In the genomic region with DNA sequence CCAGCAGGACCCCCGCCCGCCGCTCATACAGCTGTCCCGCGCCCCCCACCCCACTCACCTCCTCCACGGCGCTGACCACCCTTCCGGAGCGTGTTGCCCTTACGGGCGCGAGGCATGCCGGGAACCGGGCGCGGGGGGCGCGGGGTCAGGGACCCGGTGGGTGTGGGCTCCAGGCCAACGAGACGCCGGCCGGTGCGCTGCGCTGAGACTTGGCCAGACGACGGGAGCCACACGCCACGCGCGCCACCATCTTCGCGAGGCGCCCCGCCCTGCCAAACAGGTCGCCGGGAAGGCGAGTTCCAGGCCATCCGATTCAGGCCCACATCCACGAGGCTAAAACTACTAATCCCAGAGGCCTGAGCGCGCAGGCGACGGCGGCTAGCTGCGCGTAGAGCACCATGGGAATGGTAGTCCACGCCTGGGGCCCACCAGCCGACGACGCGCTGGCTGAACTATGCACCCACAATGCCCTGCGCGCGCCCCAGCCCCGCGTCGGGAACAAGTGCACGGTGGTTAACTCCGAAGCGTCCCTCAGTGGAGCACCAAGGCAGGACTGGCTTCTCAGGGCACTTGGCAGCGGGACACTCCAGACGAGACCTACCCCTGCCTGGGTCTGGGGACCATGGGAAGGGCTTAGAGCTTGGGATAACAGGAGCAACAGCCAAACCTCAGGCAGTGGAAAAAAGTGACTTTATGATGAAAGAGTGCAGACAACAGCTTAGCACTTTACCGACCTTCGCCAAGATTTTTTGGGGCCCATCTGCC, we compare ENCODE assay signal across 8 cellular contexts. TPM values are rescaled to one million over a fixed set of nuclear protein-coding genes. Genes with fewer than 3 reads are reported as not detected.
DNase-seq lines count a peak whose midpoint lies in the region; ATAC-seq, FAIRE-seq and TF ChIP-seq lines count a peak whose summit lies in the region.

A gene with protein sequence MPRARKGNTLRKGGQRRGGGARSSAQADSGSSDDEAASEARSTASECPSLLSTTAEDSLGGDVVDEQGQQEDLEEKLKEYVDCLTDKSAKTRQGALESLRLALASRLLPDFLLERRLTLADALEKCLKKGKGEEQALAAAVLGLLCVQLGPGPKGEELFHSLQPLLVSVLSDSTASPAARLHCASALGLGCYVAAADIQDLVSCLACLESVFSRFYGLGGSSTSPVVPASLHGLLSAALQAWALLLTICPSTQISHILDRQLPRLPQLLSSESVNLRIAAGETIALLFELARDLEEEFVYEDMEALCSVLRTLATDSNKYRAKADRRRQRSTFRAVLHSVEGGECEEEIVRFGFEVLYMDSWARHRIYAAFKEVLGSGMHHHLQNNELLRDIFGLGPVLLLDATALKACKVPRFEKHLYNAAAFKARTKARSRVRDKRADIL (minus strand): TSS at position 271 of the 765 bp plus-strand sequence. CDS start 155 bp downstream, at position 116.

- no peaks in the 10 kb centered on the region for H3K9me2 ChIP-seq in OCI-LY7 (ENCODE audit: insufficient read depth, low read length)

- peak; percentile 97 for DNase-seq in D721Med (ENCODE audit: insufficient read length, low spot score)
- peak; percentile 94 for DNase-seq in HuH-7.5 (ENCODE audit: low spot score)
- peak; percentile 98 for DNase-seq in OCI-LY7 (ENCODE audit: low spot score)
- peak; percentile 90 for DNase-seq in activated T-cell treated with anti-CD3 and anti-CD28 coated beads for 1 hour (ENCODE audit: low read depth)
- peak; percentile 98 for DNase-seq in endothelial cell of umbilical vein (ENCODE audit: low read depth, low spot score)
- DNase-seq in middle frontal gyrus (ENCODE audit: extremely low spot score, low spot score): peak; percentile 97
- peak; percentile 90 to 93 for DNase-seq in stimulated activated CD8-positive, alpha-beta memory T cell treated with anti-CD3 and anti-CD28 coated beads, Interleukin-2, amount 100 ng/mL, for 48 hours (ENCODE audit: low read depth in 2 of 2)

- H4K20me1 ChIP-seq in OCI-LY7 (ENCODE audit: insufficient read depth, low read length): no peaks in the 10 kb centered on the region
- no peaks in the 10 kb centered on the region for H4K20me1 ChIP-seq in endothelial cell of umbilical vein (replicated peaks; ENCODE audit: control insufficient read depth, extremely low read depth, insufficient read depth, low read length)

- H3K9me3 ChIP-seq in OCI-LY7 (ENCODE audit: low read length) (no peaks in the 10 kb centered on the region), endothelial cell of umbilical vein (replicated peaks; ENCODE audit: control insufficient read depth, insufficient read depth, low read length) (no peaks in the 10 kb centered on the region)

- H3K79me2 ChIP-seq in OCI-LY7 (ENCODE audit: insufficient read depth, low read depth, low read length): peaks cover 20% of the 10 kb centered on the region
- peaks cover 27% of the 10 kb centered on the region for H3K79me2 ChIP-seq in endothelial cell of umbilical vein (ENCODE audit: control insufficient read depth, insufficient read depth, low read length)

- H3K4me1 ChIP-seq in OCI-LY7 (ENCODE audit: insufficient read depth, low read length, poor library complexity, severe bottlenecking) (peaks cover 6% of the 10 kb centered on the region), endothelial cell of umbilical vein (ENCODE audit: control insufficient read depth, extremely low read depth, insufficient read depth, low read length) (peaks cover 11% of the 10 kb centered on the region)

- POLR2A ChIA-PET in OCI-LY7 (lab: Charles Lee): interaction anchor here (0.6 to 2.1 kb wide), 3 partner anchors 13 to 1097 kb away, joined by 3 to 10 read pairs (median 3); no protein-coding TSS in a partner anchor
- POLR2A ChIA-PET in endothelial cell of umbilical vein (lab: Charles Lee): interaction anchor here (1.4 kb wide), 1 partner anchor 36 kb away, joined by 4 read pairs; a partner anchor contains a TSS

- TF ChIP-seq CTCF in D721Med (IDR thresholded peaks at IDR 0.05; ENCODE audit: insufficient read depth, missing control alignments) (no peak), OCI-LY7 (conservative IDR thresholded peaks at IDR 0.05; ENCODE audit: low read length) (no peak), endothelial cell of umbilical vein (IDR thresholded peaks at IDR 0.05; ENCODE audit: extremely low read depth in 1 of 2, insufficient read depth in 1 of 2, low read depth in 1 of 2, low read length in 2 of 2) (peak in 1 of 2 donors; percentile 6)

- peak within 1 kb of the TSS; percentile 82 for H3K4me2 ChIP-seq in OCI-LY7 (ENCODE audit: low read length)
- H3K4me2 ChIP-seq in endothelial cell of umbilical vein (ENCODE audit: insufficient read depth, low read length): peak within 1 kb of the TSS; percentile 79

- peak; percentile 81 for TF ChIP-seq POLR2A in endothelial cell of umbilical vein (IDR thresholded peaks at IDR 0.05; ENCODE audit: low read depth, low read length)

- H3K9me1 ChIP-seq in endothelial cell of umbilical vein (replicated peaks; ENCODE audit: control insufficient read depth, extremely low read depth, insufficient read depth, low read length): no peaks in the 10 kb centered on the region

- peak within 1 kb of the TSS; percentile 65 for H2AFZ ChIP-seq in OCI-LY7 (ENCODE audit: low read length)
- peak within 1 kb of the TSS; percentile 47 for H2AFZ ChIP-seq in endothelial cell of umbilical vein (ENCODE audit: low read depth, low read length)

- peaks cover 34% of the 10 kb centered on the region for H3K36me3 ChIP-seq in OCI-LY7 (ENCODE audit: insufficient read depth, low read length)
- H3K36me3 ChIP-seq in endothelial cell of umbilical vein (ENCODE audit: control insufficient read depth in 2 of 2, extremely low read depth in 1 of 2, insufficient read depth in 2 of 2, low read length in 2 of 2): peaks cover 3 to 25% of the 10 kb centered on the region in 2 experiments

- H3K27me3 ChIP-seq in endothelial cell of umbilical vein (ENCODE audit: control insufficient read depth in 2 of 2, insufficient read depth in 2 of 2, low read length in 2 of 2): no peaks in the 10 kb centered on the region

- CTCF ChIA-PET in OCI-LY7 (lab: Charles Lee; ENCODE audit: unreplicated experiment) (interaction anchor here (0.6 to 2.0 kb wide), 2 partner anchors 28 to 31 kb away, joined by 3 to 5 read pairs; no protein-coding TSS in a partner anchor), endothelial cell of umbilical vein (lab: Charles Lee) (interaction anchor here (1.5 to 2.4 kb wide), 4 partner anchors 14 to 46 kb away, joined by 5 to 18 read pairs (median 8); a partner anchor contains a TSS)

- intact Hi-C loops in OCI-LY7 (cut with micrococcal nuclease; ENCODE audit: unreplicated experiment) (no loop called here), endothelial cell of umbilical vein (cut with micrococcal nuclease) (loop anchor here (1.0 kb wide), 2 partner anchors 30 to 37 kb away; a partner anchor contains a TSS)

- peak within 1 kb of the TSS; percentile 32 for H3K27ac ChIP-seq in OCI-LY7 (ENCODE audit: low read depth, low read length, poor library complexity, severe bottlenecking)
- H3K27ac ChIP-seq in endothelial cell of umbilical vein (ENCODE audit: insufficient read depth, low read depth, low read length): peak within 1 kb of the TSS; percentile 53

- H3K4me3 ChIP-seq in OCI-LY7 (ENCODE audit: low read depth, low read length, poor library complexity, severe bottlenecking): peak within 1 kb of the TSS; percentile 89
- H3K4me3 ChIP-seq in endothelial cell of umbilical vein (replicated peaks in 1 of 3; ENCODE audit: insufficient read depth in 1 of 3, low read depth in 1 of 3, low read length in 3 of 3): peak within 1 kb of the TSS; percentile 70 to 84 (median 76)

- peak; percentile 85 for ATAC-seq in GM21526 (IDR thresholded peaks at IDR 0.05; ENCODE audit: low FRiP score, unreplicated experiment)

- peak within 1 kb of the TSS; percentile 66 for H3K9ac ChIP-seq in endothelial cell of umbilical vein (replicated peaks; ENCODE audit: extremely low read depth, insufficient read depth, low read length)

- dilution Hi-C loops in endothelial cell of umbilical vein (cut with MboI; ENCODE audit: extremely low pct_ligation_motif_present, low sequenced_read_pairs): no loop called here

- FAIRE-seq in D721Med (lab: Jason Lieb, UNC) (no peak), endothelial cell of umbilical vein (lab: Jason Lieb, UNC) (peak; percentile 100)

- TSS peak; percentile 83 for BruUV-seq in OCI-LY7 (replicated peaks; lab: Mats Ljungman, UMichigan)
- no TSS peak for BruUV-seq in endothelial cell of umbilical vein (replicated peaks; lab: Mats Ljungman, UMichigan)

TF ChIP-seq in endothelial cell of umbilical vein, 7 proteins besides CTCF, POLR2A, EP300 and RAD21:
- no peak for TF ChIP-seq FOS (IDR thresholded peaks at IDR 0.05; ENCODE audit: borderline replicate concordance, insufficient read depth, low read length)
- TF ChIP-seq MYC (IDR thresholded peaks at IDR 0.05; ENCODE audit: low read depth, low read length): peak; percentile 62
- peak; percentile 81 for TF ChIP-seq POLR2AphosphoS5 (IDR thresholded peaks at IDR 0.05; ENCODE audit: insufficient read depth, low read depth, low read length)
- TF ChIP-seq, protein P1, sequence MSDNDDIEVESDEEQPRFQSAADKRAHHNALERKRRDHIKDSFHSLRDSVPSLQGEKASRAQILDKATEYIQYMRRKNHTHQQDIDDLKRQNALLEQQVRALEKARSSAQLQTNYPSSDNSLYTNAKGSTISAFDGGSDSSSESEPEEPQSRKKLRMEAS (IDR thresholded peaks at IDR 0.05; ENCODE audit: insufficient read depth, insufficient read length): peak; percentile 87

RNA-seq across cellular contexts. Expression of the gene that starts here (rescaled TPM):
- 73.1 and 95.5 TPM in 2 replicates for total RNA-seq in OCI-LY7 (2014; rRNA removed; shearing (Covaris generic))
- total RNA-seq in OCI-LY7 (2022): 93.3 and 97.3 TPM in 2 replicates
- total RNA-seq in endothelial cell of umbilical vein: 109 and 111 TPM in 2 replicates
- polyA plus RNA-seq in endothelial cell of umbilical vein: 99.4 and 101 TPM in 2 replicates
- polyA plus RNA-seq in endothelial cell of umbilical vein (2011; cell fraction: cytosol; rRNA removed): 73.1 and 74.5 TPM in 2 replicates
- 207 and 228 TPM in 2 replicates for polyA plus RNA-seq in endothelial cell of umbilical vein (2011; cell fraction: nucleus; rRNA removed)
- polyA plus RNA-seq in endothelial cell of umbilical vein (2012): 66.3 and 90.3 TPM in 2 replicates
- polyA minus RNA-seq in endothelial cell of umbilical vein: 43.0 and 57.1 TPM in 2 replicates
- 96.3 TPM for polyA minus RNA-seq in endothelial cell of umbilical vein (2011; cell fraction: cytosol; rRNA and poly(A)+ RNA removed)
- polyA minus RNA-seq in endothelial cell of umbilical vein (2011; cell fraction: nucleus; rRNA and poly(A)+ RNA removed): 40.2 and 42.9 TPM in 2 replicates

Comparison
In these comparisons a context has a peak if more than half of its experiments do, and no peak if none do; other contexts are left out.
1. Peak in every context shown above with its lines: DNase-seq, ATAC-seq, H3K4me3 ChIP-seq and H3K27ac ChIP-seq.